ENCODE assay signal across 1 cellular context in the genomic region with DNA sequence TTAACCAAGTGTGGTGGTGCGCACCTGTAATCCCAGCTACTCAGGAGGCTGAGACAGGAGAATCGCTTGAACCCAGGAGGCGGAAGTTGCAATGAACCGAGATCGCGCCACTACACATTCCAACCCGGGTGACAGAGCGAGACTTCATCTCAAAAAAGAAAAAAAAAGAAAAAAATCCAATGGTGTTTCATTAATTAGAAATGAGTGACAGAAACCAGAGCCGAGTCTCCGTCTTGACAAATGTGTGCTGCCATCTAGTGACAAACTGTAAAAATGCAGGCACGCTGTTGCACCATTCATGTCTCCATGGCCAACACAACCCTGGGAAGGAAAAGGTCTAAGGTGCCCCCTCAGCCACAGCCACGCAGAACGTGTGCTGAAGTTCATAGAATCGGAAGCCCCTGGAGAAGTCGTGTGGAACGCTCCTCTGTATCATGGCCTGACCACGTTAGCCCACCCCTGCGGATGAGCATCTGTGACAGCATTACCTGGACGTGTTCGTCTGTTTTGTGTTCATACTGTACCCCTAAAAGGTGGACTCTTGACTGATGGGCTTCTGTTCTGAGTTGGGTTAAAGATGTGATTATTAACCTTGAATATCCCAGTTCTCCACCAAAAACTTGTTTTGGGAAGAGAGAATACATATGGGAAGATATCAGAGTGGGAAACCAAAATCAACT.
TF ChIP-seq lines count a peak whose summit lies in the region.

No MANE protein-coding gene starts in this region.

TF ChIP-seq in GM23338, 12 proteins besides CTCF, POLR2A, EP300 and RAD21 (continued from another document):
- TF ChIP-seq, protein P1, sequence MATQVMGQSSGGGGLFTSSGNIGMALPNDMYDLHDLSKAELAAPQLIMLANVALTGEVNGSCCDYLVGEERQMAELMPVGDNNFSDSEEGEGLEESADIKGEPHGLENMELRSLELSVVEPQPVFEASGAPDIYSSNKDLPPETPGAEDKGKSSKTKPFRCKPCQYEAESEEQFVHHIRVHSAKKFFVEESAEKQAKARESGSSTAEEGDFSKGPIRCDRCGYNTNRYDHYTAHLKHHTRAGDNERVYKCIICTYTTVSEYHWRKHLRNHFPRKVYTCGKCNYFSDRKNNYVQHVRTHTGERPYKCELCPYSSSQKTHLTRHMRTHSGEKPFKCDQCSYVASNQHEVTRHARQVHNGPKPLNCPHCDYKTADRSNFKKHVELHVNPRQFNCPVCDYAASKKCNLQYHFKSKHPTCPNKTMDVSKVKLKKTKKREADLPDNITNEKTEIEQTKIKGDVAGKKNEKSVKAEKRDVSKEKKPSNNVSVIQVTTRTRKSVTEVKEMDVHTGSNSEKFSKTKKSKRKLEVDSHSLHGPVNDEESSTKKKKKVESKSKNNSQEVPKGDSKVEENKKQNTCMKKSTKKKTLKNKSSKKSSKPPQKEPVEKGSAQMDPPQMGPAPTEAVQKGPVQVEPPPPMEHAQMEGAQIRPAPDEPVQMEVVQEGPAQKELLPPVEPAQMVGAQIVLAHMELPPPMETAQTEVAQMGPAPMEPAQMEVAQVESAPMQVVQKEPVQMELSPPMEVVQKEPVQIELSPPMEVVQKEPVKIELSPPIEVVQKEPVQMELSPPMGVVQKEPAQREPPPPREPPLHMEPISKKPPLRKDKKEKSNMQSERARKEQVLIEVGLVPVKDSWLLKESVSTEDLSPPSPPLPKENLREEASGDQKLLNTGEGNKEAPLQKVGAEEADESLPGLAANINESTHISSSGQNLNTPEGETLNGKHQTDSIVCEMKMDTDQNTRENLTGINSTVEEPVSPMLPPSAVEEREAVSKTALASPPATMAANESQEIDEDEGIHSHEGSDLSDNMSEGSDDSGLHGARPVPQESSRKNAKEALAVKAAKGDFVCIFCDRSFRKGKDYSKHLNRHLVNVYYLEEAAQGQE (IDR thresholded peaks at IDR 0.05; ENCODE audit: unreplicated experiment): no peak
- TF ChIP-seq CREB1 (CRISPR knock-in tag; IDR thresholded peaks at IDR 0.05; ENCODE audit: low read depth) (no peak), EZH2 (IDR thresholded peaks at IDR 0.05; ENCODE audit: low read depth, unreplicated experiment) (no peak), JUNB (IDR thresholded peaks at IDR 0.05; ENCODE audit: unreplicated experiment) (no peak), EZH2phosphoT487 (IDR thresholded peaks at IDR 0.05; ENCODE audit: unreplicated experiment) (no peak), NANOG (IDR thresholded peaks at IDR 0.05; ENCODE audit: borderline replicate concordance) (no peak), ZNF114 (CRISPR knock-in tag; IDR thresholded peaks at IDR 0.05) (no peak)
- TF ChIP-seq, protein P2, sequence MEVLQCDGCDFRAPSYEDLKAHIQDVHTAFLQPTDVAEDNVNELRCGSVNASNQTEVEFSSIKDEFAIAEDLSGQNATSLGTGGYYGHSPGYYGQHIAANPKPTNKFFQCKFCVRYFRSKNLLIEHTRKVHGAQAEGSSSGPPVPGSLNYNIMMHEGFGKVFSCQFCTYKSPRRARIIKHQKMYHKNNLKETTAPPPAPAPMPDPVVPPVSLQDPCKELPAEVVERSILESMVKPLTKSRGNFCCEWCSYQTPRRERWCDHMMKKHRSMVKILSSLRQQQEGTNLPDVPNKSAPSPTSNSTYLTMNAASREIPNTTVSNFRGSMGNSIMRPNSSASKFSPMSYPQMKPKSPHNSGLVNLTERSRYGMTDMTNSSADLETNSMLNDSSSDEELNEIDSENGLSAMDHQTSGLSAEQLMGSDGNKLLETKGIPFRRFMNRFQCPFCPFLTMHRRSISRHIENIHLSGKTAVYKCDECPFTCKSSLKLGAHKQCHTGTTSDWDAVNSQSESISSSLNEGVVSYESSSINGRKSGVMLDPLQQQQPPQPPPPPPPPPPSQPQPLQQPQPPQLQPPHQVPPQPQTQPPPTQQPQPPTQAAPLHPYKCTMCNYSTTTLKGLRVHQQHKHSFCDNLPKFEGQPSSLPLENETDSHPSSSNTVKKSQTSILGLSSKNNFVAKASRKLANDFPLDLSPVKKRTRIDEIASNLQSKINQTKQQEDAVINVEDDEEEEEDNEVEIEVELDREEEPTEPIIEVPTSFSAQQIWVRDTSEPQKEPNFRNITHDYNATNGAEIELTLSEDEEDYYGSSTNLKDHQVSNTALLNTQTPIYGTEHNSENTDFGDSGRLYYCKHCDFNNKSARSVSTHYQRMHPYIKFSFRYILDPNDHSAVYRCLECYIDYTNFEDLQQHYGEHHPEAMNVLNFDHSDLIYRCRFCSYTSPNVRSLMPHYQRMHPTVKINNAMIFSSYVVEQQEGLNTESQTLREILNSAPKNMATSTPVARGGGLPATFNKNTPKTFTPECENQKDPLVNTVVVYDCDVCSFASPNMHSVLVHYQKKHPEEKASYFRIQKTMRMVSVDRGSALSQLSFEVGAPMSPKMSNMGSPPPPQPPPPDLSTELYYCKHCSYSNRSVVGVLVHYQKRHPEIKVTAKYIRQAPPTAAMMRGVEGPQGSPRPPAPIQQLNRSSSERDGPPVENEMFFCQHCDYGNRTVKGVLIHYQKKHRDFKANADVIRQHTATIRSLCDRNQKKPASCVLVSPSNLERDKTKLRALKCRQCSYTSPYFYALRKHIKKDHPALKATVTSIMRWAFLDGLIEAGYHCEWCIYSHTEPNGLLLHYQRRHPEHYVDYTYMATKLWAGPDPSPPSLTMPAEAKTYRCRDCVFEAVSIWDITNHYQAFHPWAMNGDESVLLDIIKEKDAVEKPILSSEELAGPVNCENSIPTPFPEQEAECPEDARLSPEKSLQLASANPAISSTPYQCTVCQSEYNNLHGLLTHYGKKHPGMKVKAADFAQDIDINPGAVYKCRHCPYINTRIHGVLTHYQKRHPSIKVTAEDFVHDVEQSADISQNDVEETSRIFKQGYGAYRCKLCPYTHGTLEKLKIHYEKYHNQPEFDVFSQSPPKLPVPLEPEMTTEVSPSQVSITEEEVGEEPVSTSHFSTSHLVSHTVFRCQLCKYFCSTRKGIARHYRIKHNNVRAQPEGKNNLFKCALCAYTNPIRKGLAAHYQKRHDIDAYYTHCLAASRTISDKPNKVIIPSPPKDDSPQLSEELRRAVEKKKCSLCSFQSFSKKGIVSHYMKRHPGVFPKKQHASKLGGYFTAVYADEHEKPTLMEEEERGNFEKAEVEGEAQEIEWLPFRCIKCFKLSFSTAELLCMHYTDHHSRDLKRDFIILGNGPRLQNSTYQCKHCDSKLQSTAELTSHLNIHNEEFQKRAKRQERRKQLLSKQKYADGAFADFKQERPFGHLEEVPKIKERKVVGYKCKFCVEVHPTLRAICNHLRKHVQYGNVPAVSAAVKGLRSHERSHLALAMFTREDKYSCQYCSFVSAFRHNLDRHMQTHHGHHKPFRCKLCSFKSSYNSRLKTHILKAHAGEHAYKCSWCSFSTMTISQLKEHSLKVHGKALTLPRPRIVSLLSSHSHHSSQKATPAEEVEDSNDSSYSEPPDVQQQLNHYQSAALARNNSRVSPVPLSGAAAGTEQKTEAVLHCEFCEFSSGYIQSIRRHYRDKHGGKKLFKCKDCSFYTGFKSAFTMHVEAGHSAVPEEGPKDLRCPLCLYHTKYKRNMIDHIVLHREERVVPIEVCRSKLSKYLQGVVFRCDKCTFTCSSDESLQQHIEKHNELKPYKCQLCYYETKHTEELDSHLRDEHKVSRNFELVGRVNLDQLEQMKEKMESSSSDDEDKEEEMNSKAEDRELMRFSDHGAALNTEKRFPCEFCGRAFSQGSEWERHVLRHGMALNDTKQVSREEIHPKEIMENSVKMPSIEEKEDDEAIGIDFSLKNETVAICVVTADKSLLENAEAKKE (CRISPR knock-in tag; IDR thresholded peaks at IDR 0.05): no peak
- TF ChIP-seq, protein P3, sequence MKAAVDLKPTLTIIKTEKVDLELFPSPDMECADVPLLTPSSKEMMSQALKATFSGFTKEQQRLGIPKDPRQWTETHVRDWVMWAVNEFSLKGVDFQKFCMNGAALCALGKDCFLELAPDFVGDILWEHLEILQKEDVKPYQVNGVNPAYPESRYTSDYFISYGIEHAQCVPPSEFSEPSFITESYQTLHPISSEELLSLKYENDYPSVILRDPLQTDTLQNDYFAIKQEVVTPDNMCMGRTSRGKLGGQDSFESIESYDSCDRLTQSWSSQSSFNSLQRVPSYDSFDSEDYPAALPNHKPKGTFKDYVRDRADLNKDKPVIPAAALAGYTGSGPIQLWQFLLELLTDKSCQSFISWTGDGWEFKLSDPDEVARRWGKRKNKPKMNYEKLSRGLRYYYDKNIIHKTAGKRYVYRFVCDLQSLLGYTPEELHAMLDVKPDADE (IDR thresholded peaks at IDR 0.05): no peak
